Comparison of ENCODE assay signal across 1 cellular context in genomic region chr4:70632028-70632427, GRCh38.
A peak's percentile ranks its signal among the peaks of the same experiment; 100 is the strongest.
TF ChIP-seq lines count a peak whose summit lies in the region.

No MANE protein-coding gene starts in this region.

TF ChIP-seq in K562, 482 proteins besides CTCF, POLR2A, EP300 and RAD21:
- TF ChIP-seq MEIS2 (IDR thresholded peaks at IDR 0.05; ENCODE audit: partially characterized antibody): peak; percentile 78
- peak; percentile 60; the same call in 1 of the 2 replicates for TF ChIP-seq ATF3 (IDR thresholded peaks at IDR 0.05)
- no peak for TF ChIP-seq ATF3 (CRISPR knock-in tag; conservative IDR thresholded peaks at IDR 0.05)
- no peak for TF ChIP-seq ZFP30 (CRISPR knock-in tag; IDR thresholded peaks at IDR 0.05; ENCODE audit: borderline replicate concordance)
- peak; percentile 74 for TF ChIP-seq FOSL1 (tag; conservative IDR thresholded peaks at IDR 0.05)
- no peak for TF ChIP-seq ZNF444 (CRISPR knock-in tag; IDR thresholded peaks at IDR 0.05)
- TF ChIP-seq PBX2 (CRISPR knock-in tag; IDR thresholded peaks at IDR 0.05; ENCODE audit: low read depth): no peak
- TF ChIP-seq PBX2 (tag; conservative IDR thresholded peaks at IDR 0.05; ENCODE audit: low read depth): peak; percentile 52
- no peak for TF ChIP-seq MCM7 (IDR thresholded peaks at IDR 0.05)
- TF ChIP-seq JUND (IDR thresholded peaks at IDR 0.05; ENCODE audit: borderline replicate concordance, low read depth, low read length): peak; percentile 26; the same call in 1 of the 2 replicates
- TF ChIP-seq JUND (tag; IDR thresholded peaks at IDR 0.05; ENCODE audit: borderline replicate concordance, low read depth, low read length): peak; percentile 66; the same call in 2 of the 3 replicates
- peak; percentile 10; the same call in 1 of the 2 replicates for TF ChIP-seq MEF2A (IDR thresholded peaks at IDR 0.05; ENCODE audit: control insufficient read depth, low read depth, low read length)
